ENCODE assay signal across 1 cellular context in genomic region chr4:2745516-2745915, GRCh38.
TF ChIP-seq lines count a peak whose summit lies in the region.

No MANE protein-coding gene starts in this region.

TF ChIP-seq in IMR-90, 13 proteins besides CTCF, POLR2A, EP300 and RAD21:
- TF ChIP-seq, protein P1, sequence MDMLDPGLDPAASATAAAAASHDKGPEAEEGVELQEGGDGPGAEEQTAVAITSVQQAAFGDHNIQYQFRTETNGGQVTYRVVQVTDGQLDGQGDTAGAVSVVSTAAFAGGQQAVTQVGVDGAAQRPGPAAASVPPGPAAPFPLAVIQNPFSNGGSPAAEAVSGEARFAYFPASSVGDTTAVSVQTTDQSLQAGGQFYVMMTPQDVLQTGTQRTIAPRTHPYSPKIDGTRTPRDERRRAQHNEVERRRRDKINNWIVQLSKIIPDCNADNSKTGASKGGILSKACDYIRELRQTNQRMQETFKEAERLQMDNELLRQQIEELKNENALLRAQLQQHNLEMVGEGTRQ (IDR thresholded peaks at IDR 0.05; ENCODE audit: low read depth, low read length), result no peak
- no peak for TF ChIP-seq CHD1 (IDR thresholded peaks at IDR 0.05; ENCODE audit: low read depth, low read length)
